1 cellular context compared by ENCODE assay signal in the genomic region with DNA sequence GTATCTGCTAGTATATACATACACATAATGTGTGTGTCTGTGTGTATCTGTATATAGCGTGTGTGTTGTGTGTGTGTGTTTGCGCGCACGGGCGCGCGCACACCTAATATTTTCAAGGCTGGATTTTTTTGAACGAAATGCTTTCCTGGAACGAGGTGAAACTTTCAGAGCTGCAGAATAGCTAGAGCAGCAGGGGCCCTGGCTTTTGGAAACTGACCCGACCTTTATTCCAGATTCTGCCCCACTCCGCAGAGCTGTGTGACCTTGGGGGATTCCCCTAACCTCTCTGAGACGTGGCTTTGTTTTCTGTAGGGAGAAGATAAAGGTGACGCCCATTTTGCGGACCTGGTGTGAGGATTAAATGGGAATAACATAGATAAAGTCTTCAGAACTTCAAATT.
TF ChIP-seq lines count a peak whose summit lies in the region.

No MANE protein-coding gene starts in this region.

TF ChIP-seq in HepG2, 621 proteins besides CTCF, POLR2A, EP300 and RAD21 (continued from another document and continues in another):
- TF ChIP-seq ZNF350 (CRISPR knock-in tag; IDR thresholded peaks at IDR 0.05; ENCODE audit: borderline replicate concordance, low read depth) = 0 out of 2 replicates have a peak, but pooled peaks have one; percentile 7
- no peak for TF ChIP-seq FOXM1 (CRISPR knock-in tag; IDR thresholded peaks at IDR 0.05)
- TF ChIP-seq KDM6A (CRISPR knock-in tag; IDR thresholded peaks at IDR 0.05; ENCODE audit: low read depth) = no peak
- no peak for TF ChIP-seq GATAD1 (CRISPR knock-in tag; IDR thresholded peaks at IDR 0.05)
- no peak for TF ChIP-seq TCF7L2 (IDR thresholded peaks at IDR 0.05; ENCODE audit: low read depth, low read length)
- no peak for TF ChIP-seq ZNF263 (CRISPR knock-in tag; IDR thresholded peaks at IDR 0.05)
- no peak for TF ChIP-seq MXI1 (IDR thresholded peaks at IDR 0.05; ENCODE audit: borderline replicate concordance, low read depth, low read length)
- TF ChIP-seq KDM2A (CRISPR knock-in tag; IDR thresholded peaks at IDR 0.05; ENCODE audit: borderline replicate concordance, low read depth) = 0 out of 2 replicates have a peak, but pooled peaks have one; percentile 13
- TF ChIP-seq BRD4 (CRISPR knock-in tag; IDR thresholded peaks at IDR 0.05) = no peak
- TF ChIP-seq, protein P1, sequence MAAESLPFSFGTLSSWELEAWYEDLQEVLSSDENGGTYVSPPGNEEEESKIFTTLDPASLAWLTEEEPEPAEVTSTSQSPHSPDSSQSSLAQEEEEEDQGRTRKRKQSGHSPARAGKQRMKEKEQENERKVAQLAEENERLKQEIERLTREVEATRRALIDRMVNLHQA (CRISPR knock-in tag; IDR thresholded peaks at IDR 0.05) = no peak
- TF ChIP-seq, protein P2, sequence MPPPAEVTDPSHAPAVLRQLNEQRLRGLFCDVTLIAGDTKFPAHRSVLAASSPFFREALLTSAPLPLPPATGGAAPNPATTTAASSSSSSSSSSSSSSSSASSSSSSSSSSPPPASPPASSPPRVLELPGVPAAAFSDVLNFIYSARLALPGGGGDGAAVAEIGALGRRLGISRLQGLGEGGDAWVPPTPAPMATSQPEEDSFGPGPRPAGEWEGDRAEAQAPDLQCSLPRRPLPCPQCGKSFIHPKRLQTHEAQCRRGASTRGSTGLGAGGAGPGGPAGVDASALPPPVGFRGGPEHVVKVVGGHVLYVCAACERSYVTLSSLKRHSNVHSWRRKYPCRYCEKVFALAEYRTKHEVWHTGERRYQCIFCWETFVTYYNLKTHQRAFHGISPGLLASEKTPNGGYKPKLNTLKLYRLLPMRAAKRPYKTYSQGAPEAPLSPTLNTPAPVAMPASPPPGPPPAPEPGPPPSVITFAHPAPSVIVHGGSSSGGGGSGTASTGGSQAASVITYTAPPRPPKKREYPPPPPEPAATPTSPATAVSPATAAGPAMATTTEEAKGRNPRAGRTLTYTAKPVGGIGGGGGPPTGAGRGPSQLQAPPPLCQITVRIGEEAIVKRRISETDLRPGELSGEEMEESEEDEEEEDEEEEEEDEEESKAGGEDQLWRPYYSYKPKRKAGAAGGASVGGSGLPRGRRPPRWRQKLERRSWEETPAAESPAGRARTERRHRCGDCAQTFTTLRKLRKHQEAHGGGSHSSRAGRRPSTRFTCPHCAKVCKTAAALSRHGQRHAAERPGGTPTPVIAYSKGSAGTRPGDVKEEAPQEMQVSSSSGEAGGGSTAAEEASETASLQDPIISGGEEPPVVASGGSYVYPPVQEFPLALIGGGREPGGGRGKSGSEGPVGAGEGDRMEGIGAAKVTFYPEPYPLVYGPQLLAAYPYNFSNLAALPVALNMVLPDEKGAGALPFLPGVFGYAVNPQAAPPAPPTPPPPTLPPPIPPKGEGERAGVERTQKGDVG (CRISPR knock-in tag; IDR thresholded peaks at IDR 0.05; ENCODE audit: borderline replicate concordance) = no peak
- peak; percentile 77; the same call in 1 of the 2 replicates for TF ChIP-seq ZNF646 (CRISPR knock-in tag; IDR thresholded peaks at IDR 0.05)
- TF ChIP-seq SP5 (CRISPR knock-in tag; IDR thresholded peaks at IDR 0.05; ENCODE audit: borderline replicate concordance, low read depth) = no peak
- TF ChIP-seq ZNF878 (CRISPR knock-in tag; IDR thresholded peaks at IDR 0.05) = no peak
- no peak for TF ChIP-seq AHDC1 (CRISPR knock-in tag; IDR thresholded peaks at IDR 0.05; ENCODE audit: borderline replicate concordance)
- TF ChIP-seq SAP130 (CRISPR knock-in tag; IDR thresholded peaks at IDR 0.05; ENCODE audit: low read depth) = no peak; the same call in 1 of the 2 replicates
- TF ChIP-seq ARNTL (CRISPR knock-in tag; IDR thresholded peaks at IDR 0.05) = no peak
- no peak for TF ChIP-seq ZNF883 (CRISPR knock-in tag; IDR thresholded peaks at IDR 0.05; ENCODE audit: not compliant biosample characterization)
- no peak for TF ChIP-seq HNRNPK (IDR thresholded peaks at IDR 0.05; ENCODE audit: low read depth, low read length, poor library complexity, severe bottlenecking)
- TF ChIP-seq KAT8 (CRISPR knock-in tag; IDR thresholded peaks at IDR 0.05) = no peak
- TF ChIP-seq ATM (IDR thresholded peaks at IDR 0.05; ENCODE audit: borderline replicate concordance) = no peak
- no peak for TF ChIP-seq GPN1 (CRISPR knock-in tag; IDR thresholded peaks at IDR 0.05; ENCODE audit: borderline replicate concordance)
- TF ChIP-seq KDM5B (CRISPR knock-in tag; IDR thresholded peaks at IDR 0.05; ENCODE audit: borderline replicate concordance) = no peak
- no peak for TF ChIP-seq ZNF281 (CRISPR knock-in tag; IDR thresholded peaks at IDR 0.05; ENCODE audit: borderline replicate concordance)
- TF ChIP-seq TFE3 (CRISPR knock-in tag; IDR thresholded peaks at IDR 0.05) = no peak
- TF ChIP-seq GLMP (CRISPR knock-in tag; IDR thresholded peaks at IDR 0.05; ENCODE audit: borderline replicate concordance) = no peak
- TF ChIP-seq ZNF550 (CRISPR knock-in tag; IDR thresholded peaks at IDR 0.05; ENCODE audit: borderline replicate concordance) = no peak
- TF ChIP-seq NCOA2 (CRISPR knock-in tag; IDR thresholded peaks at IDR 0.05) = no peak
- TF ChIP-seq AKAP8 (CRISPR knock-in tag; IDR thresholded peaks at IDR 0.05) = no peak
- no peak for TF ChIP-seq PRPF4 (IDR thresholded peaks at IDR 0.05; ENCODE audit: low read depth, low read length, poor library complexity, severe bottlenecking)
- TF ChIP-seq MEF2D (CRISPR knock-in tag; IDR thresholded peaks at IDR 0.05) = no peak
- no peak for TF ChIP-seq BORCS8-MEF2B (CRISPR knock-in tag; IDR thresholded peaks at IDR 0.05)
- TF ChIP-seq ZNF7 (CRISPR knock-in tag; IDR thresholded peaks at IDR 0.05) = no peak
